Comparison of ENCODE assay signal across 13 cellular contexts in genomic region chr1:226642421-226642820, GRCh38.
A peak's percentile ranks its signal among the peaks of the same experiment; 100 is the strongest.
DNase-seq lines count a peak whose midpoint lies in the region; ATAC-seq and TF ChIP-seq lines count a peak whose summit lies in the region.
"Had no signal": no experiment of that assay in that cellular context is flagged by ENCODE, and none has a peak within 500 bp of the region (broad histone marks: within the 10 kb centered on the region; RNA-seq: fewer than 3 reads in every experiment).

No MANE protein-coding gene starts in this region.

- no peak overlapping the region for H2AFZ ChIP-seq in OCI-LY1 (ENCODE audit: low read length)

- no peaks in the 10 kb centered on the region for H3K79me2 ChIP-seq in OCI-LY1 (ENCODE audit: insufficient read depth, low read length)

- DNase-seq in activated CD8-positive, alpha-beta memory T cell treated with anti-CD3 and anti-CD28 coated beads, Interleukin-2, amount 10 ng/mL, durations not matched to agents 7 days and 5 days = no peak
- DNase-seq in activated CD8-positive, alpha-beta memory T cell treated with anti-CD3 and anti-CD28 coated beads, Interleukin-2, amount 50 U/mL, for 4 hours = no peak
- no peak for DNase-seq in effector memory CD8-positive, alpha-beta T cell
- DNase-seq in stimulated activated effector memory CD8-positive, alpha-beta T cell treated with anti-CD3 and anti-CD28 coated beads, Interleukin-12 subunit alpha, Interleukin-12 subunit beta, amount 100 ng/mL, for 72 hours (ENCODE audit: low spot score in 2 of 2) = no peak
- no peak for DNase-seq in NCI-H1694 (lab: John Stamatoyannopoulos, UW)
- DNase-seq: NCI-H187, NCI-H526 had no signal

- H3F3A ChIP-seq in OCI-LY1 (ENCODE audit: insufficient read depth, low read length) = no peaks in the 10 kb centered on the region

- no peaks in the 10 kb centered on the region for H3K27me3 Mint-ChIP-seq in activated CD8-positive, alpha-beta memory T cell treated with anti-CD3 and anti-CD28 coated beads, Interleukin-2, amount 10 ng/mL, durations not matched to agents 7 days and 5 days
- no peaks in the 10 kb centered on the region for H3K27me3 Mint-ChIP-seq in effector memory CD8-positive, alpha-beta T cell
- H3K27me3 Mint-ChIP-seq: activated naive CD4-positive, alpha-beta T cell treated with anti-CD3 and anti-CD28 coated beads, Interleukin-2, amount 50 U/mL, for 24 hours; central memory CD8-positive, alpha-beta T cell had no signal

- peaks cover 39% of the 10 kb centered on the region for H3K4me1 Mint-ChIP-seq in activated CD8-positive, alpha-beta memory T cell treated with anti-CD3 and anti-CD28 coated beads, Interleukin-2, amount 10 ng/mL, durations not matched to agents 7 days and 5 days
- peaks cover 36 to 40% of the 10 kb centered on the region in 2 donors for H3K4me1 Mint-ChIP-seq in effector memory CD8-positive, alpha-beta T cell (ENCODE audit: low read depth in 2 of 2)
- peaks cover 50% of the 10 kb centered on the region for H3K4me1 Mint-ChIP-seq in stimulated activated effector memory CD8-positive, alpha-beta T cell treated with anti-CD3 and anti-CD28 coated beads, Interleukin-12 subunit alpha, Interleukin-12 subunit beta, amount 100 ng/mL, for 72 hours

- peaks cover 12% of the 10 kb centered on the region for H3K36me3 Mint-ChIP-seq in activated CD8-positive, alpha-beta memory T cell treated with anti-CD3 and anti-CD28 coated beads, Interleukin-2, amount 10 ng/mL, durations not matched to agents 7 days and 5 days
- H3K36me3 Mint-ChIP-seq in effector memory CD8-positive, alpha-beta T cell (ENCODE audit: insufficient read depth) = peaks cover 73% of the 10 kb centered on the region
- peaks cover 91% of the 10 kb centered on the region for H3K36me3 Mint-ChIP-seq in stimulated activated effector memory CD8-positive, alpha-beta T cell treated with anti-CD3 and anti-CD28 coated beads, Interleukin-12 subunit alpha, Interleukin-12 subunit beta, amount 100 ng/mL, for 72 hours
- H3K36me3 Mint-ChIP-seq: activated naive CD4-positive, alpha-beta T cell treated with anti-CD3 and anti-CD28 coated beads, Interleukin-2, amount 50 U/mL, for 24 hours had no signal

- no peak for TF ChIP-seq CTCF in OCI-LY1 (IDR thresholded peaks at IDR 0.05; ENCODE audit: low read length)

- peaks cover 81% of the 10 kb centered on the region for H3K36me3 ChIP-seq in OCI-LY1 (ENCODE audit: insufficient read depth, low read length)

- peak overlapping the region; percentile 81 for H3K27ac ChIP-seq in OCI-LY1 (ENCODE audit: low read depth, low read length, poor library complexity, severe bottlenecking)
- H3K27ac ChIP-seq: A549 had no signal

- peak overlapping the region; percentile 24; the same call in 1 of the 2 replicates for H3K9ac ChIP-seq in OCI-LY1 (ENCODE audit: low read length)

- H3K4me3 ChIP-seq in OCI-LY1 (ENCODE audit: low read depth, low read length, poor library complexity, severe bottlenecking) = no peak overlapping the region
- H3K4me3 ChIP-seq: A549 had no signal

- no peak overlapping the region for H3K4me3 Mint-ChIP-seq in activated CD8-positive, alpha-beta memory T cell treated with anti-CD3 and anti-CD28 coated beads, Interleukin-2, amount 10 ng/mL, durations not matched to agents 7 days and 5 days
- H3K4me3 Mint-ChIP-seq in effector memory CD8-positive, alpha-beta T cell = no peak overlapping the region
- H3K4me3 Mint-ChIP-seq in stimulated activated effector memory CD8-positive, alpha-beta T cell treated with anti-CD3 and anti-CD28 coated beads, Interleukin-12 subunit alpha, Interleukin-12 subunit beta, amount 100 ng/mL, for 72 hours = no peak overlapping the region

- peak overlapping the region; percentile 28 for H3K27ac Mint-ChIP-seq in activated CD8-positive, alpha-beta memory T cell treated with anti-CD3 and anti-CD28 coated beads, Interleukin-2, amount 10 ng/mL, durations not matched to agents 7 days and 5 days
- H3K27ac Mint-ChIP-seq in effector memory CD8-positive, alpha-beta T cell = peak overlapping the region; percentile 92
- peak overlapping the region; percentile 90 for H3K27ac Mint-ChIP-seq in stimulated activated effector memory CD8-positive, alpha-beta T cell treated with anti-CD3 and anti-CD28 coated beads, Interleukin-12 subunit alpha, Interleukin-12 subunit beta, amount 100 ng/mL, for 72 hours

- H3K27me3 ChIP-seq in OCI-LY1 (ENCODE audit: insufficient read depth, low read length) = no peaks in the 10 kb centered on the region

- H3K9me3 ChIP-seq in OCI-LY1 (ENCODE audit: low read length) = no peaks in the 10 kb centered on the region
- H3K9me3 ChIP-seq: A549 had no signal

- H3K9me2 ChIP-seq in OCI-LY1 (ENCODE audit: low read depth, low read length) = no peaks in the 10 kb centered on the region

- no peaks in the 10 kb centered on the region for H3K9me3 Mint-ChIP-seq in activated CD8-positive, alpha-beta memory T cell treated with anti-CD3 and anti-CD28 coated beads, Interleukin-2, amount 10 ng/mL, durations not matched to agents 7 days and 5 days (ENCODE audit: low read depth)
- H3K9me3 Mint-ChIP-seq in effector memory CD8-positive, alpha-beta T cell = no peaks in the 10 kb centered on the region
- no peaks in the 10 kb centered on the region for H3K9me3 Mint-ChIP-seq in stimulated activated effector memory CD8-positive, alpha-beta T cell treated with anti-CD3 and anti-CD28 coated beads, Interleukin-12 subunit alpha, Interleukin-12 subunit beta, amount 100 ng/mL, for 72 hours
- H3K9me3 Mint-ChIP-seq: activated naive CD4-positive, alpha-beta T cell treated with anti-CD3 and anti-CD28 coated beads, Interleukin-2, amount 50 U/mL, for 24 hours; central memory CD8-positive, alpha-beta T cell had no signal

- ATAC-seq in activated CD8-positive, alpha-beta memory T cell treated with anti-CD3 and anti-CD28 coated beads, Interleukin-2, amount 10 ng/mL, durations not matched to agents 7 days and 5 days = no peak
- ATAC-seq in effector memory CD8-positive, alpha-beta T cell (replicated peaks) = no peak
- ATAC-seq in stimulated activated effector memory CD8-positive, alpha-beta T cell treated with anti-CD3 and anti-CD28 coated beads, Interleukin-12 subunit alpha, Interleukin-12 subunit beta, amount 100 ng/mL, for 72 hours = no peak
- no peak for ATAC-seq in GM18498 (IDR thresholded peaks at IDR 0.05; ENCODE audit: unreplicated experiment)
- ATAC-seq in SK-N-SH treated with all-trans-retinoic acid at 6 μM for 48 hours = no peak

- no peaks in the 10 kb centered on the region for H4K20me1 ChIP-seq in OCI-LY1 (ENCODE audit: insufficient read depth, low read length)

- peaks cover 72% of the 10 kb centered on the region for H3K4me1 ChIP-seq in OCI-LY1 (ENCODE audit: insufficient read depth, low read length, severe bottlenecking)
- H3K4me1 ChIP-seq: A549 had no signal

- CTCF ChIA-PET in activated CD8-positive, alpha-beta memory T cell treated with anti-CD3 and anti-CD28 coated beads, Interleukin-2, amount 10 ng/mL, durations not matched to agents 7 days and 5 days (lab: Charles Lee) = interaction anchor here (0.9 to 3.7 kb wide), 5 partner anchors 9 to 186 kb away, joined by 3 to 16 read pairs (median 8); no protein-coding TSS in a partner anchor

- H3K4me2 ChIP-seq in OCI-LY1 (ENCODE audit: low read length) = no peak overlapping the region
- H3K4me2 ChIP-seq: A549 had no signal

TF ChIP-seq in SK-N-SH treated with all-trans-retinoic acid at 6 μM for 48 hours, 23 proteins besides CTCF, POLR2A, EP300 and RAD21 (continues in another document):
- TF ChIP-seq PPARA (CRISPR knock-in tag; IDR thresholded peaks at IDR 0.05; ENCODE audit: borderline replicate concordance) (no peak), TCF4 (CRISPR knock-in tag; IDR thresholded peaks at IDR 0.05; ENCODE audit: borderline replicate concordance) (no peak), OSR1 (CRISPR knock-in tag; IDR thresholded peaks at IDR 0.05) (no peak), POU6F1 (CRISPR knock-in tag; IDR thresholded peaks at IDR 0.05; ENCODE audit: borderline replicate concordance, low read depth) (no peak), ZNF565 (CRISPR knock-in tag; conservative IDR thresholded peaks at IDR 0.05; ENCODE audit: low read depth) (no peak), ISL1 (CRISPR knock-in tag; IDR thresholded peaks at IDR 0.05) (no peak), ESRRG (CRISPR knock-in tag; IDR thresholded peaks at IDR 0.05) (no peak), ZNF70 (CRISPR knock-in tag; IDR thresholded peaks at IDR 0.05) (no peak), RARB (CRISPR knock-in tag; IDR thresholded peaks at IDR 0.05) (no peak), SNAI2 (CRISPR knock-in tag; IDR thresholded peaks at IDR 0.05) (no peak), BACH2 (CRISPR knock-in tag; IDR thresholded peaks at IDR 0.05; ENCODE audit: borderline replicate concordance) (no peak), ARNTL (CRISPR knock-in tag; IDR thresholded peaks at IDR 0.05; ENCODE audit: borderline replicate concordance, low read depth) (no peak)
- TF ChIP-seq, protein P1, sequence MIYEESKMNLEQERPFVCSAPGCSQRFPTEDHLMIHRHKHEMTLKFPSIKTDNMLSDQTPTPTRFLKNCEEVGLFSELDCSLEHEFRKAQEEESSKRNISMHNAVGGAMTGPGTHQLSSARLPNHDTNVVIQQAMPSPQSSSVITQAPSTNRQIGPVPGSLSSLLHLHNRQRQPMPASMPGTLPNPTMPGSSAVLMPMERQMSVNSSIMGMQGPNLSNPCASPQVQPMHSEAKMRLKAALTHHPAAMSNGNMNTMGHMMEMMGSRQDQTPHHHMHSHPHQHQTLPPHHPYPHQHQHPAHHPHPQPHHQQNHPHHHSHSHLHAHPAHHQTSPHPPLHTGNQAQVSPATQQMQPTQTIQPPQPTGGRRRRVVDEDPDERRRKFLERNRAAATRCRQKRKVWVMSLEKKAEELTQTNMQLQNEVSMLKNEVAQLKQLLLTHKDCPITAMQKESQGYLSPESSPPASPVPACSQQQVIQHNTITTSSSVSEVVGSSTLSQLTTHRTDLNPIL (CRISPR knock-in tag; IDR thresholded peaks at IDR 0.05; ENCODE audit: low read depth) = no peak

Comparison
In these comparisons a context has a peak if more than half of its experiments do, and no peak if none do; other contexts are left out.
1. H3K27ac Mint-ChIP-seq: peak in every context shown above with its lines; median percentile 92 in effector memory CD8-positive, alpha-beta T cell; 90 in stimulated activated effector memory CD8-positive, alpha-beta T cell treated with anti-CD3 and anti-CD28 coated beads, Interleukin-12 subunit alpha, Interleukin-12 subunit beta, amount 100 ng/mL, for 72 hours; 28 in activated CD8-positive, alpha-beta memory T cell treated with anti-CD3 and anti-CD28 coated beads, Interleukin-2, amount 10 ng/mL, durations not matched to agents 7 days and 5 days.